In the genomic region with DNA sequence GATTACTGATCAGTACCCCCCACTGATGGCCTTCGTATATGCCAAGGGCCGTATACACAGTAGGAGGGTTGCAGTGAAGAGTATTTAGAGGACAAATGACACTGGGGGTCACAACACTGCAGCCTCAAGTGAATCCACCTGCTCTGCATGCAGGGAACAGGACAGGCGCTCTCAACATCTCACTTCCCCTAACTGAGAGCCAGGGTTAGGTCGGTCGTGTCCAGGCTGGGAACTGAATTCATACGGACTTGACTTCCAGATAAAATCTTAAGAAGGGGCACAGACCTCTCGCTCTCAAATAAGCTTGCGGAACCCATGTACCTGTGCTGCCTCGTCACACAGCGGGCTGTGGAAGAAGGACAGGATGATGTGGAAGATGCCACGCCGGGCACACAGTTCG, we compare ENCODE assay signal across 28 cellular contexts. TPM values are rescaled to one million over a fixed set of nuclear protein-coding genes. Genes with fewer than 3 reads are reported as not detected.
"Had no signal": no experiment of that assay in that cellular context is flagged by ENCODE, and none has a peak within 500 bp of the region (broad histone marks: within the 10 kb centered on the region; RNA-seq: fewer than 3 reads in every experiment).

No MANE protein-coding gene starts in this region.

- H3K4me3 Mint-ChIP-seq: activated CD4-positive, alpha-beta memory T cell treated with anti-CD3 and anti-CD28 coated beads for 36 hours; activated CD4-positive, alpha-beta T cell treated with anti-CD3 and anti-CD28 coated beads for 36 hours; activated CD4-positive, alpha-beta T cell treated with anti-CD3 and anti-CD28 coated beads, Interleukin-2, amount 10 ng/mL, durations not matched to agents 24 days and 14 days; activated CD8-positive, alpha-beta T cell treated with anti-CD3 and anti-CD28 coated beads, Interleukin-2, amount 10 ng/mL, durations not matched to agents 7 days and 5 days; activated naive CD4-positive, alpha-beta T cell treated with anti-CD3 and anti-CD28 coated beads for 36 hours; activated naive CD4-positive, alpha-beta T cell treated with anti-CD3 and anti-CD28 coated beads, Interleukin-2, amount 50 U/mL, for 24 hours; activated naive CD8-positive, alpha-beta T cell treated with anti-CD3 and anti-CD28 coated beads, Interleukin-2, amount 10 ng/mL, durations not matched to agents 7 days and 5 days; activated T-cell treated with anti-CD3 and anti-CD28 coated beads, Interleukin-2, amount 50 U/mL, for 72 hours had no signal

- H3K9me3 Mint-ChIP-seq: activated CD4-positive, alpha-beta memory T cell treated with anti-CD3 and anti-CD28 coated beads for 36 hours; activated CD4-positive, alpha-beta T cell treated with anti-CD3 and anti-CD28 coated beads, Interleukin-2, amount 10 ng/mL, durations not matched to agents 24 days and 14 days; activated naive CD4-positive, alpha-beta T cell treated with anti-CD3 and anti-CD28 coated beads for 36 hours; activated naive CD4-positive, alpha-beta T cell treated with anti-CD3 and anti-CD28 coated beads, Interleukin-2, amount 50 U/mL, for 24 hours; activated naive CD8-positive, alpha-beta T cell treated with anti-CD3 and anti-CD28 coated beads, Interleukin-2, amount 10 ng/mL, durations not matched to agents 7 days and 5 days; activated T-cell treated with anti-CD3 and anti-CD28 coated beads, Interleukin-2, amount 50 U/mL, for 72 hours had no signal

- H3K27ac ChIP-seq: brain microvascular endothelial cell, foreskin keratinocyte, gastrocnemius medialis had no signal

- ATAC-seq: activated CD4-positive, alpha-beta T cell treated with anti-CD3 and anti-CD28 coated beads for 36 hours; activated CD8-positive, alpha-beta T cell treated with anti-CD3 and anti-CD28 coated beads, Interleukin-2, amount 10 ng/mL, durations not matched to agents 7 days and 5 days; esophagus mucosa; foreskin keratinocyte; gastrocnemius medialis; heart left ventricle had no signal

- FAIRE-seq: astrocyte, colon had no signal

- DNase-seq: activated CD4-positive, alpha-beta memory T cell treated with anti-CD3 and anti-CD28 coated beads for 36 hours; activated CD4-positive, alpha-beta T cell treated with anti-CD3 and anti-CD28 coated beads for 36 hours; activated CD4-positive, alpha-beta T cell treated with anti-CD3 and anti-CD28 coated beads, Interleukin-2, amount 10 ng/mL, durations not matched to agents 24 days and 14 days; activated CD4-positive, CD25-positive, alpha-beta regulatory T cell; activated CD4-positive, CD25-positive, alpha-beta regulatory T cell treated with anti-CD3 and anti-CD28 coated beads, Interleukin-2, amount 50 U/mL, for 72 hours; activated CD8-positive, alpha-beta T cell treated with anti-CD3 and anti-CD28 coated beads, Interleukin-2, amount 10 ng/mL, durations not matched to agents 7 days and 5 days; activated naive CD4-positive, alpha-beta T cell treated with anti-CD3 and anti-CD28 coated beads for 36 hours; activated naive CD8-positive, alpha-beta T cell treated with anti-CD3 and anti-CD28 coated beads, Interleukin-2, amount 10 ng/mL, durations not matched to agents 7 days and 5 days; activated T-cell treated with anti-CD3 and anti-CD28 coated beads, Interleukin-2, amount 50 U/mL, for 1 hour; activated T-cell treated with anti-CD3 and anti-CD28 coated beads, Interleukin-2, amount 50 U/mL, for 72 hours; amniotic stem cell; anterior cingulate cortex; brain microvascular endothelial cell; caudate nucleus; effector CD8-positive, alpha-beta T cell; foreskin keratinocyte; gastrocnemius medialis; glutamatergic neuron; heart left ventricle; T-helper 2 cell had no signal

- H3K27ac Mint-ChIP-seq: activated CD4-positive, alpha-beta memory T cell treated with anti-CD3 and anti-CD28 coated beads for 36 hours; activated CD4-positive, alpha-beta T cell treated with anti-CD3 and anti-CD28 coated beads for 36 hours; activated CD4-positive, alpha-beta T cell treated with anti-CD3 and anti-CD28 coated beads, Interleukin-2, amount 10 ng/mL, durations not matched to agents 24 days and 14 days; activated CD8-positive, alpha-beta T cell treated with anti-CD3 and anti-CD28 coated beads, Interleukin-2, amount 10 ng/mL, durations not matched to agents 7 days and 5 days; activated naive CD4-positive, alpha-beta T cell treated with anti-CD3 and anti-CD28 coated beads for 36 hours; activated naive CD4-positive, alpha-beta T cell treated with anti-CD3 and anti-CD28 coated beads, Interleukin-2, amount 50 U/mL, for 24 hours; activated naive CD8-positive, alpha-beta T cell treated with anti-CD3 and anti-CD28 coated beads, Interleukin-2, amount 10 ng/mL, durations not matched to agents 7 days and 5 days; activated T-cell treated with anti-CD3 and anti-CD28 coated beads, Interleukin-2, amount 50 U/mL, for 72 hours had no signal

- H3K4me3 ChIP-seq: gastrocnemius medialis, heart left ventricle had no signal

- H3K27me3 ChIP-seq: brain microvascular endothelial cell, foreskin keratinocyte, gastrocnemius medialis, heart left ventricle had no signal

- H3K27me3 Mint-ChIP-seq: activated CD4-positive, alpha-beta memory T cell treated with anti-CD3 and anti-CD28 coated beads for 36 hours; activated CD4-positive, alpha-beta T cell treated with anti-CD3 and anti-CD28 coated beads for 36 hours; activated CD4-positive, alpha-beta T cell treated with anti-CD3 and anti-CD28 coated beads, Interleukin-2, amount 10 ng/mL, durations not matched to agents 24 days and 14 days; activated naive CD4-positive, alpha-beta T cell treated with anti-CD3 and anti-CD28 coated beads, Interleukin-2, amount 50 U/mL, for 24 hours; activated naive CD8-positive, alpha-beta T cell treated with anti-CD3 and anti-CD28 coated beads, Interleukin-2, amount 10 ng/mL, durations not matched to agents 7 days and 5 days had no signal

- H3K9me3 ChIP-seq: gastrocnemius medialis, heart left ventricle had no signal

- H3K4me1 Mint-ChIP-seq: activated CD4-positive, alpha-beta T cell treated with anti-CD3 and anti-CD28 coated beads, Interleukin-2, amount 10 ng/mL, durations not matched to agents 24 days and 14 days; activated naive CD4-positive, alpha-beta T cell treated with anti-CD3 and anti-CD28 coated beads, Interleukin-2, amount 50 U/mL, for 24 hours; activated naive CD8-positive, alpha-beta T cell treated with anti-CD3 and anti-CD28 coated beads, Interleukin-2, amount 10 ng/mL, durations not matched to agents 7 days and 5 days had no signal

RNA-seq across cellular contexts. Expression of a gene that starts 22.8 kb away (rescaled TPM):
- total RNA-seq: activated CD4-positive, alpha-beta memory T cell treated with anti-CD3 and anti-CD28 coated beads for 36 hours; activated CD4-positive, alpha-beta T cell treated with anti-CD3 and anti-CD28 coated beads for 36 hours; activated CD4-positive, alpha-beta T cell treated with anti-CD3 and anti-CD28 coated beads, Interleukin-2, amount 10 ng/mL, durations not matched to agents 24 days and 14 days; activated CD8-positive, alpha-beta T cell treated with anti-CD3 and anti-CD28 coated beads, Interleukin-2, amount 10 ng/mL, durations not matched to agents 7 days and 5 days; activated naive CD4-positive, alpha-beta T cell treated with anti-CD3 and anti-CD28 coated beads for 36 hours; activated naive CD8-positive, alpha-beta T cell treated with anti-CD3 and anti-CD28 coated beads, Interleukin-2, amount 10 ng/mL, durations not matched to agents 7 days and 5 days; activated T-cell treated with anti-CD3 and anti-CD28 coated beads, Interleukin-2, amount 50 U/mL, for 72 hours; astrocyte; chondrocyte; dermis microvascular lymphatic vessel endothelial cell; epithelial cell of proximal tubule; esophagus mucosa; foreskin keratinocyte; gastrocnemius medialis; T-helper 1 cell treated with Interleukin-12 subunit alpha and Interleukin-12 subunit beta and Interleukin-4 antibody, amounts not matched to agents 30 ng/mL and 1 ng/mL, for 36 hours had no signal
